Comparison of ENCODE assay signal across 8 cellular contexts in the genomic region with DNA sequence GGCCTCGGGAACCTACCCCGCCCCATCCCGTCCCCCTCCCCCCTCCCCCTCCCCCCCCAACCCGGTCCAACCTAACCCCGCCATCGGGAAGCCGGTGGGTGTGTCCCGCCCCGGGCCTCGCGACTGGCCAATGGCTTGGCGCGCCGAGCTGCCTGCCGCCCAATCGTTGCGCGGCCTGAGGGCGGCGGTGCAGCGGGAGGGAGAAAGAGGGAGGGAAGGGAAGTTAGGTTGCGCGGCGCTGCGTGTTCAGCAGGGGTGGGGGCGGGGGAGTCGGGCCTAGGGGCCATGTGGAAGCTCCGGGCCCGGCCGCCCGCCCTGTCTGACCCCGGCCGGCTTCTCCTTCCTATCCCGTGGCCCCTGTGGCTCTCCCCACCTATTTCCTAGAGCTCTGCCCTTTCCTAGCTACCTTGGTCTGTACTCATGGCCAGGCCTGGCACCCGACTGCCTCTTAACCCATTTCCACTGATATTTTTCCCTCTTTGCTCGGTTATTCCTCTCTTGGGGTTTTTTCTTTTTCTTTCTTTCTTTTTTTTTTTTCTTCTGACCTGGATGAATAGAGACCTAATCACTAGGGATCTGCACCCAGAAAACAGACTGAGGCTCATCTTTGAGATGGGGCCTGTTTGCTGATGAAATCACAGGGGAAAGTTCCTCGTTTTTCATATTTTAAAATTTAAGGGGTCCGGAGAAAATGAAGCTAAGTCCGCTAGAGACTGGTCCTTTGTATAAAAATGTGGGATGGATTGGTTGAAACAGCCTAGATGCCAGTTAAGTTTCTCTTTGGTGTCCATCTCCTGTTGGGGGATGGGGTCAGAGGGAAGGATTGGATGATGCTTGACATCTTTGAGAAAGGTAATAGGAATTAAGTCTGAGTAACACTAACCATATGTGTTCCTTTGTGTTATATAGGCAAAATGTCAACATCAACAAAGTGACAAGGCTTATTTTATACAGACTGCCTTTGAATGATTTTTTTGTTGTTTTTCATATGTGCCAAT. TPM values are rescaled to one million over a fixed set of nuclear protein-coding genes. Genes with fewer than 3 reads are reported as not detected.
A peak's percentile ranks its signal among the peaks of the same experiment; 100 is the strongest.
DNase-seq lines count a peak whose midpoint lies in the region; ATAC-seq, FAIRE-seq and TF ChIP-seq lines count a peak whose summit lies in the region.

No MANE protein-coding gene starts in this region.

- H3K27ac ChIP-seq in CD4-positive, alpha-beta T cell (ENCODE audit: low read depth, low read length): peak overlapping the region; percentile 80

- ATAC-seq in CD4-positive, alpha-beta T cell (ENCODE audit: poor library complexity): peak; percentile 53
- ATAC-seq in GM19467 (IDR thresholded peaks at IDR 0.05; ENCODE audit: unreplicated experiment): peak; percentile 33

- FAIRE-seq in HTR-8/SVneo (lab: Jason Lieb, UNC): peak; percentile 98

- H3K4me3 ChIP-seq in endocrine pancreas (ENCODE audit: control insufficient read depth, insufficient read depth, low read length): peak overlapping the region; percentile 75

- peak overlapping the region; percentile 89 for H3K4me3 Mint-ChIP-seq in CD4-positive, alpha-beta T cell

- H3K4me1 Mint-ChIP-seq in CD4-positive, alpha-beta T cell (ENCODE audit: low read depth): peaks cover 65% of the 10 kb centered on the region

- peaks cover 60% of the 10 kb centered on the region for H3K36me3 Mint-ChIP-seq in CD4-positive, alpha-beta T cell (ENCODE audit: low read depth)

- peaks cover 3% of the 10 kb centered on the region for H3K36me3 ChIP-seq in endocrine pancreas (ENCODE audit: control insufficient read depth, insufficient read depth, low read length)

- H3K4me1 ChIP-seq in endocrine pancreas (ENCODE audit: control insufficient read depth, insufficient read depth, low read length): peaks cover 16% of the 10 kb centered on the region

- POLR2A ChIA-PET in CD4-positive, alpha-beta T cell (lab: Charles Lee): interaction anchor here (0.7 to 5.3 kb wide), 20 partner anchors 8 to 462 kb away, joined by 3 to 62 read pairs (median 7); a partner anchor contains a TSS

- intact Hi-C loops in CD4-positive, alpha-beta T cell (cut with DNase I, micrococcal nuclease): loop anchor here (1.0 to 5.0 kb wide), 4 partner anchors 9 to 396 kb away; a partner anchor contains a TSS

- CTCF ChIA-PET in CD4-positive, alpha-beta T cell (lab: Charles Lee): interaction anchor here (0.6 to 3.0 kb wide), 5 partner anchors 14 to 512 kb away, joined by 3 to 8 read pairs (median 3); a partner anchor contains a TSS

- H3K27me3 ChIP-seq in CD4-positive, alpha-beta T cell (ENCODE audit: control insufficient read depth, insufficient read depth, low read length): no peaks in the 10 kb centered on the region
- H3K27me3 ChIP-seq in endocrine pancreas (ENCODE audit: control insufficient read depth, insufficient read depth, low read length): no peaks in the 10 kb centered on the region

- peak; percentile 75 to 92 (median 90) for DNase-seq in CD4-positive, alpha-beta T cell
- DNase-seq in HTR-8/SVneo (ENCODE audit: insufficient read length, low spot score) (peak; percentile 98), NOMO-1 treated with dmso at 0.1 percent for 144 hours (lab: John Stamatoyannopoulos, UW; ENCODE audit: unreplicated experiment) (peak; percentile 93), mesenteric fat pad (ENCODE audit: low spot score) (peak; percentile 98)
- peak; percentile 68 for DNase-seq in activated CD8-positive, alpha-beta memory T cell treated with anti-CD3 and anti-CD28 coated beads, Interleukin-2, amount 50 U/mL, for 1 hour (ENCODE audit: extremely low read depth)
- DNase-seq in stimulated activated CD8-positive, alpha-beta memory T cell treated with anti-CD3 and anti-CD28 coated beads, Interleukin-12 subunit alpha, Interleukin-12 subunit beta, amount 100 ng/mL, for 4 hours (ENCODE audit: low read depth): peak; percentile 91

- no peaks in the 10 kb centered on the region for H3K9me3 Mint-ChIP-seq in CD4-positive, alpha-beta T cell

- H3K27me3 Mint-ChIP-seq in CD4-positive, alpha-beta T cell: no peaks in the 10 kb centered on the region

- H3K27ac Mint-ChIP-seq in CD4-positive, alpha-beta T cell: peak overlapping the region; percentile 94

- peak overlapping the region; percentile 82 for H3K9ac ChIP-seq in endocrine pancreas (ENCODE audit: control insufficient read depth, insufficient read depth, low read length)

- TF ChIP-seq CTCF in CD4-positive, alpha-beta T cell (IDR thresholded peaks at IDR 0.05): no peak

- H3K9me3 ChIP-seq in CD4-positive, alpha-beta T cell (ENCODE audit: control insufficient read depth, low read length): no peaks in the 10 kb centered on the region
- H3K9me3 ChIP-seq in endocrine pancreas (ENCODE audit: control insufficient read depth, low read length): no peaks in the 10 kb centered on the region

RNA-seq across cellular contexts. Expression of a gene that starts 1.1 kb away (rescaled TPM):
- total RNA-seq in CD4-positive, alpha-beta T cell: 100 to 1,000 TPM; 145 to 151 TPM
- 276 TPM for total RNA-seq in mesenteric fat pad

RNA-seq across cellular contexts. Expression of a gene that starts 43.1 kb away (rescaled TPM):
- 1 to 10 TPM; 2.4 to 3.0 TPM for total RNA-seq in CD4-positive, alpha-beta T cell
- 21.7 TPM for total RNA-seq in mesenteric fat pad

Comparison
In these comparisons a context has a peak if more than half of its experiments do, and no peak if none do; other contexts are left out.
1. Peak in every context shown above with its lines: DNase-seq, ATAC-seq, H3K4me3 ChIP-seq and H3K27ac ChIP-seq.